ENCODE assay signal across 8 cellular contexts in the genomic region with DNA sequence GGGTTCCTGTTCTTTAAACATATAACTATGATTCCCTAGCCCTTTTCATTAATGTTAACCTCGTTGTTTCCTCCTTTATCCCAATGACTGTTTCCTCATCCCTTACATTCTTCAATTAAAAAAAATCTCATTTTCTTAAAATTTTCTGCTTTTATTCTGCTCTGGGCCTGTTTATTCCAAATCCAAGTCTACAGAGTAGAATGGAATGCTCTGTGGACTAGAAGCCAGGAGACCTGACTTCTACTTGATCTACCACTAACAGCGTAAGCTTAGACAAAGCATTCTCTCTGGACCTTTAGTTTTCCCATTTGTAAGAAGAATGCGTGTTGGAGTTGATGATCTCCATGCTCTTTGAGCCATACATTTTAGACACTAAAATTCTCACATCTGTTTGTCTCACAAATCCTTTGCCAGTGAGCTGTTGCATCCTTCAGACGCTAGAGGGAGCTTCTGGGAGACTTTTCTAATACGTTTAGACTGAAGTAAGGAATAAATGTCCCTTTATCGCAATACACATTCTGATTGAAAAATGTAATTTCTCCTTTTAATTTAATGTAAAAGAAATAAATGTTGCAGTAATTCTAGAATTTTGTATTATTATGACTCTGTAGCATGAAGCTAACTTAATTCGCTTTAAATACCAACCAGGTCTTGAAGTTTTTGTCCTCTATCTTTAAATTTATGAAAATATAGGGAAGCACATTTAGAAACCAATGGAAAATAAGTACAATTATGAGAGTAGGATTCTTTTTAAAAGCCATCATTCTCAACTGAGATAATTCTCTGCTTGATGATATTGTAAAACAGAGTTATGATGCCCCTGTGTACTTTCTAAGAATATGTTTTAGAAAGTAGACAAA. TPM values are rescaled to one million over a fixed set of nuclear protein-coding genes. Genes with fewer than 3 reads are reported as not detected.
DNase-seq lines count a peak whose midpoint lies in the region; ATAC-seq and TF ChIP-seq lines count a peak whose summit lies in the region.

No MANE protein-coding gene starts in this region.

- no peak overlapping the region for H3K27ac Mint-ChIP-seq in WTC11

- no peak overlapping the region for H3K4me3 ChIP-seq in retinal pigment epithelial cell (ENCODE audit: low read length)

- H3K36me3 Mint-ChIP-seq in WTC11: no peaks in the 10 kb centered on the region

- H3K27me3 Mint-ChIP-seq in WTC11 (ENCODE audit: low read depth): no peaks in the 10 kb centered on the region

- peak; percentile 75 for TF ChIP-seq CTCF in WTC11 (IDR thresholded peaks at IDR 0.05)
- TF ChIP-seq CTCF in retinal pigment epithelial cell (conservative IDR thresholded peaks at IDR 0.05; ENCODE audit: low read depth, low read length): peak; percentile 95

- CTCF ChIA-PET in WTC11 (lab: Charles Lee): interaction anchor here (0.6 to 2.2 kb wide), 17 partner anchors 8 to 201 kb away, joined by 3 to 18 read pairs (median 4); a partner anchor contains a TSS

- no peaks in the 10 kb centered on the region for H3K4me1 Mint-ChIP-seq in WTC11

- ATAC-seq in GM18861 (IDR thresholded peaks at IDR 0.05; ENCODE audit: unreplicated experiment) (peak; percentile 53), HG03095 (IDR thresholded peaks at IDR 0.05; ENCODE audit: unreplicated experiment) (peak; percentile 58), WTC11 (peak; percentile 72), GM19463 (IDR thresholded peaks at IDR 0.05; ENCODE audit: unreplicated experiment) (no peak)

- DNase-seq in Caki2 (ENCODE audit: low read depth) (peak; percentile 27), NCI-H2081 treated with DMSO at 0.1 percent for 48 hours (lab: John Stamatoyannopoulos, UW) (peak; percentile 48), WTC11 (ENCODE audit: low spot score) (peak; percentile 53), globus pallidus (ENCODE audit: low spot score) (peak; percentile 56), retinal pigment epithelial cell (ENCODE audit: low read depth) (no peak)

- POLR2A ChIA-PET in WTC11 (lab: Charles Lee): interaction anchor here (1.4 kb wide), 1 partner anchor 166 kb away, joined by 3 read pairs; no protein-coding TSS in a partner anchor

- no peak overlapping the region for H3K4me3 Mint-ChIP-seq in WTC11

- in situ Hi-C loops in Caki2 (cut with HindIII; ENCODE audit: low pct_unique_long_range_greater_than_20kb, low sequenced_read_pairs): no loop called here

- H3K9me3 Mint-ChIP-seq in WTC11: no peaks in the 10 kb centered on the region

TF ChIP-seq in WTC11, 78 proteins besides CTCF, POLR2A, EP300 and RAD21 (continues in another document):
- TF ChIP-seq, protein P1, sequence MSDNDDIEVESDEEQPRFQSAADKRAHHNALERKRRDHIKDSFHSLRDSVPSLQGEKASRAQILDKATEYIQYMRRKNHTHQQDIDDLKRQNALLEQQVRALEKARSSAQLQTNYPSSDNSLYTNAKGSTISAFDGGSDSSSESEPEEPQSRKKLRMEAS (CRISPR knock-in tag; IDR thresholded peaks at IDR 0.05): no peak
- TF ChIP-seq, protein P2, sequence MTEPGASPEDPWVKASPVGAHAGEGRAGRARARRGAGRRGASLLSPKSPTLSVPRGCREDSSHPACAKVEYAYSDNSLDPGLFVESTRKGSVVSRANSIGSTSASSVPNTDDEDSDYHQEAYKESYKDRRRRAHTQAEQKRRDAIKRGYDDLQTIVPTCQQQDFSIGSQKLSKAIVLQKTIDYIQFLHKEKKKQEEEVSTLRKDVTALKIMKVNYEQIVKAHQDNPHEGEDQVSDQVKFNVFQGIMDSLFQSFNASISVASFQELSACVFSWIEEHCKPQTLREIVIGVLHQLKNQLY (CRISPR knock-in tag; IDR thresholded peaks at IDR 0.05): no peak
- no peak for TF ChIP-seq ZNF416 (CRISPR knock-in tag; IDR thresholded peaks at IDR 0.05)
- no peak for TF ChIP-seq SOX15 (CRISPR knock-in tag; IDR thresholded peaks at IDR 0.05)
- TF ChIP-seq, protein P3, sequence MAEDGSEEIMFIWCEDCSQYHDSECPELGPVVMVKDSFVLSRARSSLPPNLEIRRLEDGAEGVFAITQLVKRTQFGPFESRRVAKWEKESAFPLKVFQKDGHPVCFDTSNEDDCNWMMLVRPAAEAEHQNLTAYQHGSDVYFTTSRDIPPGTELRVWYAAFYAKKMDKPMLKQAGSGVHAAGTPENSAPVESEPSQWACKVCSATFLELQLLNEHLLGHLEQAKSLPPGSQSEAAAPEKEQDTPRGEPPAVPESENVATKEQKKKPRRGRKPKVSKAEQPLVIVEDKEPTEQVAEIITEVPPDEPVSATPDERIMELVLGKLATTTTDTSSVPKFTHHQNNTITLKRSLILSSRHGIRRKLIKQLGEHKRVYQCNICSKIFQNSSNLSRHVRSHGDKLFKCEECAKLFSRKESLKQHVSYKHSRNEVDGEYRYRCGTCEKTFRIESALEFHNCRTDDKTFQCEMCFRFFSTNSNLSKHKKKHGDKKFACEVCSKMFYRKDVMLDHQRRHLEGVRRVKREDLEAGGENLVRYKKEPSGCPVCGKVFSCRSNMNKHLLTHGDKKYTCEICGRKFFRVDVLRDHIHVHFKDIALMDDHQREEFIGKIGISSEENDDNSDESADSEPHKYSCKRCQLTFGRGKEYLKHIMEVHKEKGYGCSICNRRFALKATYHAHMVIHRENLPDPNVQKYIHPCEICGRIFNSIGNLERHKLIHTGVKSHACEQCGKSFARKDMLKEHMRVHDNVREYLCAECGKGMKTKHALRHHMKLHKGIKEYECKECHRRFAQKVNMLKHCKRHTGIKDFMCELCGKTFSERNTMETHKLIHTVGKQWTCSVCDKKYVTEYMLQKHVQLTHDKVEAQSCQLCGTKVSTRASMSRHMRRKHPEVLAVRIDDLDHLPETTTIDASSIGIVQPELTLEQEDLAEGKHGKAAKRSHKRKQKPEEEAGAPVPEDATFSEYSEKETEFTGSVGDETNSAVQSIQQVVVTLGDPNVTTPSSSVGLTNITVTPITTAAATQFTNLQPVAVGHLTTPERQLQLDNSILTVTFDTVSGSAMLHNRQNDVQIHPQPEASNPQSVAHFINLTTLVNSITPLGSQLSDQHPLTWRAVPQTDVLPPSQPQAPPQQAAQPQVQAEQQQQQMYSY (CRISPR knock-in tag; IDR thresholded peaks at IDR 0.05): no peak
- TF ChIP-seq, protein P4, sequence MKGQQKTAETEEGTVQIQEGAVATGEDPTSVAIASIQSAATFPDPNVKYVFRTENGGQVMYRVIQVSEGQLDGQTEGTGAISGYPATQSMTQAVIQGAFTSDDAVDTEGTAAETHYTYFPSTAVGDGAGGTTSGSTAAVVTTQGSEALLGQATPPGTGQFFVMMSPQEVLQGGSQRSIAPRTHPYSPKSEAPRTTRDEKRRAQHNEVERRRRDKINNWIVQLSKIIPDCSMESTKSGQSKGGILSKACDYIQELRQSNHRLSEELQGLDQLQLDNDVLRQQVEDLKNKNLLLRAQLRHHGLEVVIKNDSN (CRISPR knock-in tag; IDR thresholded peaks at IDR 0.05): no peak
- no peak for TF ChIP-seq ZNF138 (CRISPR knock-in tag; conservative IDR thresholded peaks at IDR 0.05)
- TF ChIP-seq JUN (CRISPR knock-in tag; IDR thresholded peaks at IDR 0.05): no peak
- no peak for TF ChIP-seq IRF2 (CRISPR knock-in tag; IDR thresholded peaks at IDR 0.05; ENCODE audit: borderline replicate concordance, low read depth)
- TF ChIP-seq, protein P5, sequence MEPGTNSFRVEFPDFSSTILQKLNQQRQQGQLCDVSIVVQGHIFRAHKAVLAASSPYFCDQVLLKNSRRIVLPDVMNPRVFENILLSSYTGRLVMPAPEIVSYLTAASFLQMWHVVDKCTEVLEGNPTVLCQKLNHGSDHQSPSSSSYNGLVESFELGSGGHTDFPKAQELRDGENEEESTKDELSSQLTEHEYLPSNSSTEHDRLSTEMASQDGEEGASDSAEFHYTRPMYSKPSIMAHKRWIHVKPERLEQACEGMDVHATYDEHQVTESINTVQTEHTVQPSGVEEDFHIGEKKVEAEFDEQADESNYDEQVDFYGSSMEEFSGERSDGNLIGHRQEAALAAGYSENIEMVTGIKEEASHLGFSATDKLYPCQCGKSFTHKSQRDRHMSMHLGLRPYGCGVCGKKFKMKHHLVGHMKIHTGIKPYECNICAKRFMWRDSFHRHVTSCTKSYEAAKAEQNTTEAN (CRISPR knock-in tag; IDR thresholded peaks at IDR 0.05): no peak
- TF ChIP-seq, protein P6, sequence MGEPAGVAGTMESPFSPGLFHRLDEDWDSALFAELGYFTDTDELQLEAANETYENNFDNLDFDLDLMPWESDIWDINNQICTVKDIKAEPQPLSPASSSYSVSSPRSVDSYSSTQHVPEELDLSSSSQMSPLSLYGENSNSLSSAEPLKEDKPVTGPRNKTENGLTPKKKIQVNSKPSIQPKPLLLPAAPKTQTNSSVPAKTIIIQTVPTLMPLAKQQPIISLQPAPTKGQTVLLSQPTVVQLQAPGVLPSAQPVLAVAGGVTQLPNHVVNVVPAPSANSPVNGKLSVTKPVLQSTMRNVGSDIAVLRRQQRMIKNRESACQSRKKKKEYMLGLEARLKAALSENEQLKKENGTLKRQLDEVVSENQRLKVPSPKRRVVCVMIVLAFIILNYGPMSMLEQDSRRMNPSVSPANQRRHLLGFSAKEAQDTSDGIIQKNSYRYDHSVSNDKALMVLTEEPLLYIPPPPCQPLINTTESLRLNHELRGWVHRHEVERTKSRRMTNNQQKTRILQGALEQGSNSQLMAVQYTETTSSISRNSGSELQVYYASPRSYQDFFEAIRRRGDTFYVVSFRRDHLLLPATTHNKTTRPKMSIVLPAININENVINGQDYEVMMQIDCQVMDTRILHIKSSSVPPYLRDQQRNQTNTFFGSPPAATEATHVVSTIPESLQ (CRISPR knock-in tag; IDR thresholded peaks at IDR 0.05): no peak
- no peak for TF ChIP-seq ZBTB21 (CRISPR knock-in tag; IDR thresholded peaks at IDR 0.05; ENCODE audit: borderline replicate concordance)
- TF ChIP-seq EMX1 (CRISPR knock-in tag; IDR thresholded peaks at IDR 0.05): no peak
- no peak for TF ChIP-seq ZNF671 (CRISPR knock-in tag; IDR thresholded peaks at IDR 0.05)
- TF ChIP-seq ZNF121 (CRISPR knock-in tag; IDR thresholded peaks at IDR 0.05): no peak
- no peak for TF ChIP-seq SP1 (CRISPR knock-in tag; conservative IDR thresholded peaks at IDR 0.05)

RNA-seq across cellular contexts. Expression of a gene that starts 21.7 kb away (rescaled TPM):
- not detected in 2 replicates for total RNA-seq in Caki2 (2014; rRNA removed; shearing (Covaris generic); ENCODE audit: low replicate concordance)
- total RNA-seq in WTC11 (2021): 0.07 to 0.39 TPM (median 0.25 TPM) in 3 replicates
